16 cellular contexts compared by ENCODE assay signal in genomic region chr6:20172842-20173456, GRCh38. TPM values are rescaled to one million over a fixed set of nuclear protein-coding genes. Genes with fewer than 3 reads are reported as not detected.
DNase-seq lines count a peak whose midpoint lies in the region; ATAC-seq and TF ChIP-seq lines count a peak whose summit lies in the region.
"Had no signal": no experiment of that assay in that cellular context is flagged by ENCODE, and none has a peak within 500 bp of the region (broad histone marks: within the 10 kb centered on the region; RNA-seq: fewer than 3 reads in every experiment).

No MANE protein-coding gene starts in this region.

- TF ChIP-seq CTCF in DND-41 (IDR thresholded peaks at IDR 0.05; ENCODE audit: borderline replicate concordance, extremely low read depth, low read length, poor library complexity, severe bottlenecking), result no peak
- TF ChIP-seq CTCF in neutrophil (IDR thresholded peaks at IDR 0.05), result no peak
- no peak for TF ChIP-seq CTCF in psoas muscle (IDR thresholded peaks at IDR 0.05)

- peaks cover 5% of the 10 kb centered on the region for H3K27me3 Mint-ChIP-seq in activated naive CD4-positive, alpha-beta T cell treated with anti-CD3 and anti-CD28 coated beads, Interleukin-2, amount 10 ng/mL, durations not matched to agents 7 days and 5 days
- H3K27me3 Mint-ChIP-seq in T-helper 17 cell, result no peaks in the 10 kb centered on the region

- no peak overlapping the region for H2AFZ ChIP-seq in DND-41 (ENCODE audit: low read depth, low read length)

- peak overlapping the region; percentile 90 for H3K27ac ChIP-seq in DND-41 (ENCODE audit: low read length)
- peak overlapping the region; percentile 88 for H3K27ac ChIP-seq in neutrophil
- H3K27ac ChIP-seq in psoas muscle, result no peak overlapping the region

- peak overlapping the region; percentile 3 for H3K27ac Mint-ChIP-seq in activated naive CD4-positive, alpha-beta T cell treated with anti-CD3 and anti-CD28 coated beads, Interleukin-2, amount 10 ng/mL, durations not matched to agents 7 days and 5 days
- H3K27ac Mint-ChIP-seq in T-helper 17 cell, result peak overlapping the region; percentile 79

- 0 out of 2 replicates have a peak, but pooled peaks cover 3% of the 10 kb centered on the region for H4K20me1 ChIP-seq in DND-41 (ENCODE audit: insufficient read depth, low read length)

- H3K36me3 Mint-ChIP-seq in activated naive CD4-positive, alpha-beta T cell treated with anti-CD3 and anti-CD28 coated beads, Interleukin-2, amount 10 ng/mL, durations not matched to agents 7 days and 5 days, result peaks cover 12% of the 10 kb centered on the region
- H3K36me3 Mint-ChIP-seq in T-helper 17 cell (ENCODE audit: low read depth), result peaks cover 2% of the 10 kb centered on the region
- H3K36me3 Mint-ChIP-seq: CD8-positive, alpha-beta T cell had no signal

- no peak overlapping the region for H3K4me3 Mint-ChIP-seq in activated naive CD4-positive, alpha-beta T cell treated with anti-CD3 and anti-CD28 coated beads, Interleukin-2, amount 10 ng/mL, durations not matched to agents 7 days and 5 days
- H3K4me3 Mint-ChIP-seq in T-helper 17 cell, result no peak overlapping the region

- no peak for DNase-seq in activated naive CD4-positive, alpha-beta T cell treated with anti-CD3 and anti-CD28 coated beads, Interleukin-2, amount 10 ng/mL, durations not matched to agents 7 days and 5 days
- no peak for DNase-seq in activated naive CD4-positive, alpha-beta T cell treated with anti-CD3 and anti-CD28 coated beads, Interleukin-2, amount 50 U/mL, for 16 hours
- peak; percentile 16 for DNase-seq in DND-41
- no peak for DNase-seq in T-helper 17 cell
- DNase-seq in central memory CD4-positive, alpha-beta T cell, result no peak
- no peak for DNase-seq in psoas muscle
- DNase-seq: CD8-positive, alpha-beta T cell; DMS79 treated with DMSO at 0.1 percent for 48 hours; GOT3; NCI-H1048; NCI-H146; NCI-H2081 treated with DMSO at 0.1 percent for 48 hours; NCI-H510A treated with DMSO at 0.1 percent for 48 hours had no signal

- WGBS in psoas muscle, 3 donors, result 91 to 96% (median 96%) methylated on average over 3 of the region's 3 CpGs

- peak overlapping the region; percentile 49; the same call in 1 of the 2 replicates for H3K4me2 ChIP-seq in DND-41 (ENCODE audit: insufficient read depth, low read length)

- CTCF ChIA-PET in activated naive CD4-positive, alpha-beta T cell treated with anti-CD3 and anti-CD28 coated beads, Interleukin-2, amount 10 ng/mL, durations not matched to agents 7 days and 5 days (lab: Charles Lee), result interaction anchor here (0.6 kb wide), 1 partner anchor 41 kb away, joined by 3 read pairs; no protein-coding TSS in a partner anchor

- H3K9me3 ChIP-seq in DND-41 (ENCODE audit: insufficient read depth, low read length, severe bottlenecking), result no peaks in the 10 kb centered on the region
- H3K9me3 ChIP-seq in T-helper 17 cell (ENCODE audit: control insufficient read depth, low read length, poor library complexity, severe bottlenecking), result no peaks in the 10 kb centered on the region
- H3K9me3 ChIP-seq in neutrophil, result no peaks in the 10 kb centered on the region
- no peaks in the 10 kb centered on the region for H3K9me3 ChIP-seq in psoas muscle

- ATAC-seq in DND-41 (ENCODE audit: insufficient read depth, low read depth) (no peak), T-helper 17 cell (no peak), psoas muscle (no peak), GM19455 (IDR thresholded peaks at IDR 0.05; ENCODE audit: unreplicated experiment) (no peak)
- ATAC-seq: Panc1 had no signal

- peaks cover 46% of the 10 kb centered on the region for H3K79me2 ChIP-seq in DND-41 (ENCODE audit: insufficient read depth, low read length)

- peak overlapping the region; percentile 44; the same call in 1 of the 2 replicates for H3K9ac ChIP-seq in DND-41 (ENCODE audit: low read depth, low read length)

- peaks cover 5% of the 10 kb centered on the region; the same call in 1 of the 2 replicates for H3K36me3 ChIP-seq in DND-41 (ENCODE audit: insufficient read depth, low read length)
- H3K36me3 ChIP-seq in neutrophil, result no peaks in the 10 kb centered on the region
- no peaks in the 10 kb centered on the region for H3K36me3 ChIP-seq in psoas muscle (ENCODE audit: insufficient read depth in 1 of 2, low read depth in 1 of 2)

- H3K4me3 ChIP-seq in DND-41 (ENCODE audit: low read depth in 1 of 2, low read length in 2 of 2) (no peak overlapping the region), neutrophil (ENCODE audit: low read depth in 1 of 2, low read length in 1 of 2) (peak overlapping the region in 1 of 2 experiments; percentile 44), psoas muscle (no peak overlapping the region)

- H3K4me1 ChIP-seq in DND-41 (ENCODE audit: insufficient read depth, low read length) (peaks cover 38% of the 10 kb centered on the region), neutrophil (ENCODE audit: control insufficient read depth in 1 of 2, insufficient read depth in 1 of 2, low read depth in 1 of 2, low read length in 1 of 2) (peaks cover 50 to 63% of the 10 kb centered on the region in 2 experiments), psoas muscle (no peaks in the 10 kb centered on the region)

- intact Hi-C loops in psoas muscle (cut with DNase I), result no loop called here

- no peaks in the 10 kb centered on the region for H3K9me3 Mint-ChIP-seq in activated naive CD4-positive, alpha-beta T cell treated with anti-CD3 and anti-CD28 coated beads, Interleukin-2, amount 10 ng/mL, durations not matched to agents 7 days and 5 days
- H3K9me3 Mint-ChIP-seq: CD8-positive, alpha-beta T cell had no signal

- peaks cover 29% of the 10 kb centered on the region for H3K4me1 Mint-ChIP-seq in activated naive CD4-positive, alpha-beta T cell treated with anti-CD3 and anti-CD28 coated beads, Interleukin-2, amount 10 ng/mL, durations not matched to agents 7 days and 5 days
- H3K4me1 Mint-ChIP-seq in T-helper 17 cell, result peaks cover 46% of the 10 kb centered on the region

- no peaks in the 10 kb centered on the region for H3K27me3 ChIP-seq in DND-41 (ENCODE audit: insufficient read depth, low read length, poor library complexity)
- no peaks in the 10 kb centered on the region for H3K27me3 ChIP-seq in neutrophil
- no peaks in the 10 kb centered on the region for H3K27me3 ChIP-seq in psoas muscle (ENCODE audit: insufficient read depth in 3 of 3, low read length in 2 of 3)

RNA-seq across cellular contexts. Expression of gene MBOAT1, which starts 39.3 kb away (rescaled TPM):
- 10 to 100 TPM; 20.6 to 25.9 TPM for total RNA-seq in T-helper 17 cell
- total RNA-seq in psoas muscle, result 1 to 10 TPM in 1 of 4 donors, under 1 TPM in 3; 0.84 to 2.7 (median 0.94) TPM
- under 1 TPM; 0.31 to 0.52 (median 0.46) TPM for polyA plus RNA-seq in psoas muscle

Comparison
In these comparisons a context has a peak if more than half of its experiments do, and no peak if none do; other contexts are left out.
1. RNA of gene MBOAT1, which starts 39.3 kb away (total RNA-seq): 20.6 to 25.9 TPM in T-helper 17 cell; 0.84 to 2.7 TPM in psoas muscle; every median in the first group is over 4 times any median in the second.